ENCODE assay signal across 8 cellular contexts in genomic region chr10:124035928-124036558, GRCh38. TPM values are rescaled to one million over a fixed set of nuclear protein-coding genes. Genes with fewer than 3 reads are reported as not detected.
DNase-seq lines count a peak whose midpoint lies in the region; ATAC-seq and TF ChIP-seq lines count a peak whose summit lies in the region.

No MANE protein-coding gene starts in this region.

- H3K4me1 Mint-ChIP-seq in stimulated activated naive CD8-positive, alpha-beta T cell treated with anti-CD3 and anti-CD28 coated beads, Interleukin-15, Interleukin-2, amounts not matched to agents 100 ng/mL and 50 ng/mL, for 24 hours (ENCODE audit: low read depth), result peaks cover 12% of the 10 kb centered on the region
- H3K4me1 Mint-ChIP-seq in GM23338, result peaks cover 26% of the 10 kb centered on the region

- peaks cover 84 to 100% (median 95%) of the 10 kb centered on the region in 11 experiments for H3K36me3 ChIP-seq in BLaER1 treated with 17β-estradiol and CSF1 and Interleukin-3, amounts not matched to agents 10 nM and 100 nM
- H3K36me3 ChIP-seq in gastroesophageal sphincter (peaks cover 0 to 44% of the 10 kb centered on the region in 2 donors), GM23338 (ENCODE audit: insufficient read depth) (no peaks in the 10 kb centered on the region)

- 72% methylated on average over 10 of the region's 21 CpGs; no CpG with 5 or more reads in 1 of the 2 donors for WGBS in gastroesophageal sphincter (ENCODE audit: low coverage in 1 of 2), 2 donors

- H3K27me3 Mint-ChIP-seq in stimulated activated naive CD8-positive, alpha-beta T cell treated with anti-CD3 and anti-CD28 coated beads, Interleukin-15, Interleukin-2, amounts not matched to agents 100 ng/mL and 50 ng/mL, for 24 hours, result peaks cover 8% of the 10 kb centered on the region
- H3K27me3 Mint-ChIP-seq in GM23338 (ENCODE audit: insufficient read depth, low read depth, poor library complexity), result peaks cover 5% of the 10 kb centered on the region

- H3K27me3 ChIP-seq in BLaER1 treated with 17β-estradiol and CSF1 and Interleukin-3, amounts not matched to agents 10 nM and 100 nM, result no peaks in the 10 kb centered on the region
- H3K27me3 ChIP-seq in gastroesophageal sphincter (no peaks in the 10 kb centered on the region), GM23338 (ENCODE audit: insufficient read depth) (no peaks in the 10 kb centered on the region)

- peak overlapping the region; percentile 3 to 68 (median 58); a peak in 19 of 22 replicates for H3K9ac ChIP-seq in BLaER1 treated with 17β-estradiol and CSF1 and Interleukin-3, amounts not matched to agents 10 nM and 100 nM

- H4K20me1 ChIP-seq in BLaER1 treated with 17β-estradiol and CSF1 and Interleukin-3, amounts not matched to agents 10 nM and 100 nM, result peaks cover 19 to 100% (median 44%) of the 10 kb centered on the region in 11 experiments; a peak in 20 of 22 replicates
- no peaks in the 10 kb centered on the region for H4K20me1 ChIP-seq in GM23338 (replicated peaks; ENCODE audit: insufficient read depth)

- TF ChIP-seq CTCF in gastroesophageal sphincter (IDR thresholded peaks at IDR 0.05) (no peak), GM23338 (conservative IDR thresholded peaks at IDR 0.05; ENCODE audit: low read depth in 2 of 2) (no peak)

- no peak for TF ChIP-seq POLR2A in gastroesophageal sphincter (IDR thresholded peaks at IDR 0.05)

- no peak overlapping the region for H2AFZ ChIP-seq in GM23338

- peaks cover 61 to 81% (median 73%) of the 10 kb centered on the region in 10 experiments for H3K4me1 ChIP-seq in BLaER1 treated with 17β-estradiol and CSF1 and Interleukin-3, amounts not matched to agents 10 nM and 100 nM
- H3K4me1 ChIP-seq in gastroesophageal sphincter (peaks cover 0 to 69% (median 16%) of the 10 kb centered on the region in 3 donors), GM23338 (ENCODE audit: insufficient read depth) (peaks cover 21% of the 10 kb centered on the region)

- peak overlapping the region; percentile 72 to 97 (median 92) for H3K4me2 ChIP-seq in BLaER1 treated with 17β-estradiol and CSF1 and Interleukin-3, amounts not matched to agents 10 nM and 100 nM
- no peak overlapping the region for H3K4me2 ChIP-seq in GM23338

- no peaks in the 10 kb centered on the region for H3K9me2 ChIP-seq in GM23338 (ENCODE audit: insufficient read depth)

- DNase-seq in RPMI8226 (peak; percentile 93), LoVo (ENCODE audit: low spot score) (no peak), GM23338 (ENCODE audit: low spot score) (no peak)

- H3K9me3 Mint-ChIP-seq in stimulated activated naive CD8-positive, alpha-beta T cell treated with anti-CD3 and anti-CD28 coated beads, Interleukin-15, Interleukin-2, amounts not matched to agents 100 ng/mL and 50 ng/mL, for 24 hours, result no peaks in the 10 kb centered on the region
- no peaks in the 10 kb centered on the region; the same call in 2 of the 3 replicates for H3K9me3 Mint-ChIP-seq in GM23338

- peak overlapping the region; percentile 7 to 79 (median 71); a peak in 20 of 22 replicates for H3K27ac ChIP-seq in BLaER1 treated with 17β-estradiol and CSF1 and Interleukin-3, amounts not matched to agents 10 nM and 100 nM
- H3K27ac ChIP-seq in gastroesophageal sphincter, result peak overlapping the region in 3 of 4 donors; percentile 27 to 81 (median 70)
- no peak overlapping the region for H3K27ac ChIP-seq in GM23338 (ENCODE audit: low read depth)

- H3K4me3 ChIP-seq in BLaER1 treated with 17β-estradiol and CSF1 and Interleukin-3, amounts not matched to agents 10 nM and 100 nM, result peak overlapping the region in 7 of 10 experiments; percentile 9 to 51 (median 27); a peak in 8 of 20 replicates
- H3K4me3 ChIP-seq in gastroesophageal sphincter, result no peak overlapping the region
- H3K4me3 ChIP-seq in GM23338, result no peak overlapping the region

- ATAC-seq in GM18873 (IDR thresholded peaks at IDR 0.05; ENCODE audit: low FRiP score, unreplicated experiment), result peak; percentile 97
- ATAC-seq in HG03045 (IDR thresholded peaks at IDR 0.05; ENCODE audit: unreplicated experiment), result peak; percentile 98
- ATAC-seq in gastroesophageal sphincter, result peak; percentile 23
- no peak for ATAC-seq in GM23338

- no peaks in the 10 kb centered on the region for H3K9me3 ChIP-seq in BLaER1 treated with 17β-estradiol and CSF1 and Interleukin-3, amounts not matched to agents 10 nM and 100 nM (replicated peaks in 1 of 11)
- no peaks in the 10 kb centered on the region for H3K9me3 ChIP-seq in gastroesophageal sphincter

- TF ChIP-seq EP300 in gastroesophageal sphincter (IDR thresholded peaks at IDR 0.05), result no peak

- no peaks in the 10 kb centered on the region for H3F3A ChIP-seq in GM23338 (replicated peaks; ENCODE audit: low read depth)

- no peak overlapping the region for H3K27ac Mint-ChIP-seq in stimulated activated naive CD8-positive, alpha-beta T cell treated with anti-CD3 and anti-CD28 coated beads, Interleukin-15, Interleukin-2, amounts not matched to agents 100 ng/mL and 50 ng/mL, for 24 hours
- H3K27ac Mint-ChIP-seq in GM23338, result no peak overlapping the region; the same call in 1 of the 2 replicates

- no peaks in the 10 kb centered on the region for H3K79me2 ChIP-seq in GM23338 (replicated peaks; ENCODE audit: insufficient read depth)

- peak overlapping the region; percentile 67 for H3K4me3 Mint-ChIP-seq in stimulated activated naive CD8-positive, alpha-beta T cell treated with anti-CD3 and anti-CD28 coated beads, Interleukin-15, Interleukin-2, amounts not matched to agents 100 ng/mL and 50 ng/mL, for 24 hours
- H3K4me3 Mint-ChIP-seq in GM23338, result no peak overlapping the region

- no peaks in the 10 kb centered on the region for H3K36me3 Mint-ChIP-seq in stimulated activated naive CD8-positive, alpha-beta T cell treated with anti-CD3 and anti-CD28 coated beads, Interleukin-15, Interleukin-2, amounts not matched to agents 100 ng/mL and 50 ng/mL, for 24 hours (ENCODE audit: low read depth)
- H3K36me3 Mint-ChIP-seq in GM23338 (ENCODE audit: low read depth), result peaks cover 4% of the 10 kb centered on the region; the same call in 2 of the 3 replicates

TF ChIP-seq in GM23338, 12 proteins besides CTCF, POLR2A, EP300 and RAD21 (continues in another document):
- TF ChIP-seq JUNB (IDR thresholded peaks at IDR 0.05; ENCODE audit: unreplicated experiment), result no peak
- no peak for TF ChIP-seq POLR2AphosphoS5 (IDR thresholded peaks at IDR 0.05; ENCODE audit: low read depth)
- no peak for TF ChIP-seq EZH2phosphoT487 (IDR thresholded peaks at IDR 0.05; ENCODE audit: unreplicated experiment)
- no peak for TF ChIP-seq ZNF462 (CRISPR knock-in tag; IDR thresholded peaks at IDR 0.05)

RNA-seq across cellular contexts. Expression of gene CHST15, which starts 57.4 kb away (rescaled TPM):
- total RNA-seq in gastroesophageal sphincter, result 10 to 100 TPM; 63.5 to 87.5 (median 74.3) TPM
- 10.9 and 11.2 TPM in 2 replicates for total RNA-seq in GM23338 (2014; rRNA removed; shearing (Covaris generic))
- polyA plus RNA-seq in GM23338 (2016; fragmentation: Nextera tagmentation; extraction: Ambion mirVana), result 2.6 and 2.7 TPM in 2 replicates

Comparison
In these comparisons a context has a peak if more than half of its experiments do, and no peak if none do; other contexts are left out.
1. H3K4me3 ChIP-seq: peak in BLaER1 treated with 17β-estradiol and CSF1 and Interleukin-3, amounts not matched to agents 10 nM and 100 nM (7 of 10); none in gastroesophageal sphincter (0 of 2) and GM23338 (single experiment).